In the genomic region with DNA sequence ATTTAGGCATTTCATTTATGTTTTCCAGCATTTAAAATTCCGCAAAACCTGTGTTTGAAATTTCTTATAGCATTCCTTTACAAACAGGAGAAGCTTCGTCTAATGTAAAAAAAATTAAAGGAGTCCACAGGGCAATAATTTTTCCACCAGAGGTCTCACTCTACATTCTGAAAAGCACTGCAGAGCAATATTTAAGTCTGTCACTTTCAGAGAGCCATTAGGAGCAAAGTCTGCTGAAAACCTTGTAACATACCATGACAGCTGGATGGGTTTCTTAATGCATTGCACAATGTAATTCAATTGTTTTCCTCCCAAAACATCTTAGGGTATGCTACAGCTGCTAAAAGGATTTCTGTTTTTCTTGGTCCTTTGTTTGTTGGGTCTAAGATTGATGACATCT, we compare ENCODE assay signal across 11 cellular contexts. TPM values are rescaled to one million over a fixed set of nuclear protein-coding genes. Genes with fewer than 3 reads are reported as not detected.
DNase-seq lines count a peak whose midpoint lies in the region; ATAC-seq, FAIRE-seq and TF ChIP-seq lines count a peak whose summit lies in the region.
"Had no signal": no experiment of that assay in that cellular context is flagged by ENCODE, and none has a peak within 500 bp of the region (broad histone marks: within the 10 kb centered on the region; RNA-seq: fewer than 3 reads in every experiment).

No MANE protein-coding gene starts in this region.

- H3K4me3 ChIP-seq in OCI-LY7 (ENCODE audit: low read depth, low read length, poor library complexity, severe bottlenecking): no peak overlapping the region
- H3K4me3 ChIP-seq in endothelial cell of umbilical vein (replicated peaks in 1 of 3; ENCODE audit: insufficient read depth in 1 of 3, low read depth in 1 of 3, low read length in 3 of 3): no peak overlapping the region

- H4K20me1 ChIP-seq in OCI-LY7 (ENCODE audit: insufficient read depth, low read length) (no peaks in the 10 kb centered on the region), endothelial cell of umbilical vein (replicated peaks; ENCODE audit: control insufficient read depth, extremely low read depth, insufficient read depth, low read length) (no peaks in the 10 kb centered on the region)

- TF ChIP-seq POLR2A in endothelial cell of umbilical vein (IDR thresholded peaks at IDR 0.05; ENCODE audit: low read depth, low read length): no peak

- H3K9me3 ChIP-seq in OCI-LY7 (ENCODE audit: low read length) (no peaks in the 10 kb centered on the region), endothelial cell of umbilical vein (replicated peaks; ENCODE audit: control insufficient read depth, insufficient read depth, low read length) (no peaks in the 10 kb centered on the region)

- no peaks in the 10 kb centered on the region for H3K9me1 ChIP-seq in endothelial cell of umbilical vein (replicated peaks; ENCODE audit: control insufficient read depth, extremely low read depth, insufficient read depth, low read length)

- DNase-seq in GM10266 (ENCODE audit: extremely low spot score) (no peak), OCI-LY7 (ENCODE audit: low spot score) (peak; percentile 15), endothelial cell of umbilical vein (ENCODE audit: low read depth, low spot score) (peak; percentile 21), renal cortical epithelial cell (ENCODE audit: low read depth) (peak; percentile 27)
- DNase-seq in activated naive CD4-positive, alpha-beta T cell treated with Interleukin-2 at 50 U/mL for 16 hours: no peak
- DNase-seq: KG1 had no signal

- intact Hi-C loops in OCI-LY7 (cut with micrococcal nuclease; ENCODE audit: unreplicated experiment) (no loop called here), endothelial cell of umbilical vein (cut with micrococcal nuclease) (loop anchor here (1.0 kb wide), 1 partner anchor 126 kb away; no protein-coding TSS in a partner anchor)

- FAIRE-seq in endothelial cell of umbilical vein (lab: Jason Lieb, UNC): no peak

- POLR2A ChIA-PET in OCI-LY7 (lab: Charles Lee) (interaction anchor here (1.3 kb wide), 1 partner anchor 18 kb away, joined by 8 read pairs; the partner anchor contains the start of gene BAG2), endothelial cell of umbilical vein (lab: Charles Lee) (interaction anchor here (0.6 kb wide), 1 partner anchor 48 kb away, joined by 3 read pairs; no protein-coding TSS in a partner anchor)

- CTCF ChIA-PET in OCI-LY7 (lab: Charles Lee; ENCODE audit: unreplicated experiment) (no interaction called here), endothelial cell of umbilical vein (lab: Charles Lee) (interaction anchor here (0.9 to 4.5 kb wide), 14 partner anchors 8 to 460 kb away, joined by 3 to 79 read pairs (median 5); partner anchors contain the start of genes BAG2, PRIM2 and RAB23)

- H3K27ac ChIP-seq in OCI-LY7 (ENCODE audit: low read depth, low read length, poor library complexity, severe bottlenecking): no peak overlapping the region
- H3K27ac ChIP-seq in endothelial cell of umbilical vein (ENCODE audit: insufficient read depth, low read depth, low read length): no peak overlapping the region
- H3K27ac ChIP-seq: parathyroid adenoma had no signal

- BruUV-seq in OCI-LY7 (replicated peaks; lab: Mats Ljungman, UMichigan) (no TSS peak), endothelial cell of umbilical vein (replicated peaks; lab: Mats Ljungman, UMichigan) (no TSS peak)

- ATAC-seq in HG02571 (IDR thresholded peaks at IDR 0.05; ENCODE audit: unreplicated experiment): no peak
- ATAC-seq in HG02973 (IDR thresholded peaks at IDR 0.05; ENCODE audit: unreplicated experiment): no peak
- no peak for ATAC-seq in GM19395 (IDR thresholded peaks at IDR 0.05; ENCODE audit: unreplicated experiment)
- ATAC-seq: WTC11 had no signal

- dilution Hi-C loops in endothelial cell of umbilical vein (cut with MboI; ENCODE audit: extremely low pct_ligation_motif_present, low sequenced_read_pairs): no loop called here

- no peaks in the 10 kb centered on the region for H3K4me1 ChIP-seq in OCI-LY7 (ENCODE audit: insufficient read depth, low read length, poor library complexity, severe bottlenecking)
- no peaks in the 10 kb centered on the region for H3K4me1 ChIP-seq in endothelial cell of umbilical vein (ENCODE audit: control insufficient read depth, extremely low read depth, insufficient read depth, low read length)
- H3K4me1 ChIP-seq: parathyroid adenoma had no signal

- H3K79me2 ChIP-seq in OCI-LY7 (ENCODE audit: insufficient read depth, low read depth, low read length) (no peaks in the 10 kb centered on the region), endothelial cell of umbilical vein (ENCODE audit: control insufficient read depth, insufficient read depth, low read length) (no peaks in the 10 kb centered on the region)
- H3K79me2 ChIP-seq: parathyroid adenoma had no signal

- H3K9me2 ChIP-seq in OCI-LY7 (ENCODE audit: insufficient read depth, low read length): no peaks in the 10 kb centered on the region

- TF ChIP-seq CTCF in GM10266 (IDR thresholded peaks at IDR 0.05; ENCODE audit: control insufficient read depth, insufficient read depth, low read depth, missing control alignments): peak; percentile 14
- TF ChIP-seq CTCF in OCI-LY7 (conservative IDR thresholded peaks at IDR 0.05; ENCODE audit: low read length): peak; percentile 55
- no peak for TF ChIP-seq CTCF in endothelial cell of umbilical vein (IDR thresholded peaks at IDR 0.05; ENCODE audit: extremely low read depth in 1 of 2, insufficient read depth in 1 of 2, low read depth in 1 of 2, low read length in 2 of 2)

- no peak overlapping the region for H3K9ac ChIP-seq in endothelial cell of umbilical vein (replicated peaks; ENCODE audit: extremely low read depth, insufficient read depth, low read length)
- H3K9ac ChIP-seq: parathyroid adenoma had no signal

- peaks cover 52% of the 10 kb centered on the region for H3K36me3 ChIP-seq in OCI-LY7 (ENCODE audit: insufficient read depth, low read length)
- peaks cover 0 to 5% of the 10 kb centered on the region in 2 experiments for H3K36me3 ChIP-seq in endothelial cell of umbilical vein (ENCODE audit: control insufficient read depth in 2 of 2, extremely low read depth in 1 of 2, insufficient read depth in 2 of 2, low read length in 2 of 2)

- H3K4me2 ChIP-seq in OCI-LY7 (ENCODE audit: low read length) (no peak overlapping the region), endothelial cell of umbilical vein (ENCODE audit: insufficient read depth, low read length) (no peak overlapping the region)

- no peaks in the 10 kb centered on the region for H3K27me3 ChIP-seq in endothelial cell of umbilical vein (ENCODE audit: control insufficient read depth in 2 of 2, insufficient read depth in 2 of 2, low read length in 2 of 2)

- H2AFZ ChIP-seq in OCI-LY7 (ENCODE audit: low read length) (no peak overlapping the region), endothelial cell of umbilical vein (ENCODE audit: low read depth, low read length) (no peak overlapping the region)
- H2AFZ ChIP-seq: parathyroid adenoma had no signal

TF ChIP-seq in endothelial cell of umbilical vein, 7 proteins besides CTCF, POLR2A, EP300 and RAD21:
- TF ChIP-seq, protein P1, sequence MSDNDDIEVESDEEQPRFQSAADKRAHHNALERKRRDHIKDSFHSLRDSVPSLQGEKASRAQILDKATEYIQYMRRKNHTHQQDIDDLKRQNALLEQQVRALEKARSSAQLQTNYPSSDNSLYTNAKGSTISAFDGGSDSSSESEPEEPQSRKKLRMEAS (IDR thresholded peaks at IDR 0.05; ENCODE audit: insufficient read depth, insufficient read length): no peak
- TF ChIP-seq JUN (IDR thresholded peaks at IDR 0.05; ENCODE audit: borderline replicate concordance, insufficient read depth, insufficient read length, low read depth) (no peak), MYC (IDR thresholded peaks at IDR 0.05; ENCODE audit: low read depth, low read length) (no peak), EZH2 (IDR thresholded peaks at IDR 0.05; ENCODE audit: borderline replicate concordance, low read depth, low read length, severe bottlenecking) (no peak), GATA2 (IDR thresholded peaks at IDR 0.05; ENCODE audit: insufficient read depth, insufficient read length, low read depth, low read length) (no peak)

RNA-seq across cellular contexts. Expression of gene BAG2, which starts 18.0 kb away (rescaled TPM):
- 6.8 and 7.7 TPM in 2 replicates for total RNA-seq in OCI-LY7 (2014; rRNA removed; shearing (Covaris generic))
- 8.0 and 8.7 TPM in 2 replicates for total RNA-seq in OCI-LY7 (2022)
- total RNA-seq in endothelial cell of umbilical vein: 3.6 and 3.9 TPM in 2 replicates
- polyA plus RNA-seq in endothelial cell of umbilical vein: 0.91 and 1.1 TPM in 2 replicates
- polyA plus RNA-seq in endothelial cell of umbilical vein (2011; cell fraction: cytosol; rRNA removed): 1.5 and 1.6 TPM in 2 replicates
- 1.0 and 1.4 TPM in 2 replicates for polyA plus RNA-seq in endothelial cell of umbilical vein (2011; cell fraction: nucleus; rRNA removed)
- polyA plus RNA-seq in endothelial cell of umbilical vein (2012): 2.1 and 4.8 TPM in 2 replicates
- 0.91 and 1.5 TPM in 2 replicates for polyA minus RNA-seq in endothelial cell of umbilical vein
- 10.3 TPM for polyA minus RNA-seq in endothelial cell of umbilical vein (2011; cell fraction: cytosol; rRNA and poly(A)+ RNA removed)
- polyA minus RNA-seq in endothelial cell of umbilical vein (2011; cell fraction: nucleus; rRNA and poly(A)+ RNA removed): 2.0 and 2.5 TPM in 2 replicates
- 9.2 and 14.6 TPM in 2 replicates for total RNA-seq in renal cortical epithelial cell

RNA-seq across cellular contexts. Expression of gene RAB23, which starts 32.0 kb away (rescaled TPM):
- total RNA-seq in OCI-LY7 (2014; rRNA removed; shearing (Covaris generic)): 3.5 and 4.9 TPM in 2 replicates
- total RNA-seq in OCI-LY7 (2022): 2.9 and 4.1 TPM in 2 replicates
- 8.8 and 9.4 TPM in 2 replicates for total RNA-seq in endothelial cell of umbilical vein
- polyA plus RNA-seq in endothelial cell of umbilical vein: 3.3 and 3.4 TPM in 2 replicates
- polyA plus RNA-seq in endothelial cell of umbilical vein (2011; cell fraction: cytosol; rRNA removed): 4.6 TPM in 2 replicates
- polyA plus RNA-seq in endothelial cell of umbilical vein (2011; cell fraction: nucleus; rRNA removed): 3.3 and 4.3 TPM in 2 replicates
- 9.1 and 11.8 TPM in 2 replicates for polyA plus RNA-seq in endothelial cell of umbilical vein (2012)
- polyA minus RNA-seq in endothelial cell of umbilical vein: 4.5 and 5.2 TPM in 2 replicates
- polyA minus RNA-seq in endothelial cell of umbilical vein (2011; cell fraction: cytosol; rRNA and poly(A)+ RNA removed): 5.3 TPM
- polyA minus RNA-seq in endothelial cell of umbilical vein (2011; cell fraction: nucleus; rRNA and poly(A)+ RNA removed): 2.9 and 4.4 TPM in 2 replicates
- total RNA-seq in renal cortical epithelial cell: 19.6 and 24.5 TPM in 2 replicates

Comparison
In these comparisons a context has a peak if more than half of its experiments do, and no peak if none do; other contexts are left out.
1. DNase-seq: peak in OCI-LY7 (single experiment), endothelial cell of umbilical vein (single experiment) and renal cortical epithelial cell (single experiment); none in GM10266 (single experiment) and activated naive CD4-positive, alpha-beta T cell treated with Interleukin-2 at 50 U/mL for 16 hours (single experiment).
2. CTCF ChIP-seq: peak in GM10266 (single experiment) and OCI-LY7 (single experiment); none in endothelial cell of umbilical vein (0 of 2).